Comparison of ENCODE assay signal across 1 cellular context in the genomic region with DNA sequence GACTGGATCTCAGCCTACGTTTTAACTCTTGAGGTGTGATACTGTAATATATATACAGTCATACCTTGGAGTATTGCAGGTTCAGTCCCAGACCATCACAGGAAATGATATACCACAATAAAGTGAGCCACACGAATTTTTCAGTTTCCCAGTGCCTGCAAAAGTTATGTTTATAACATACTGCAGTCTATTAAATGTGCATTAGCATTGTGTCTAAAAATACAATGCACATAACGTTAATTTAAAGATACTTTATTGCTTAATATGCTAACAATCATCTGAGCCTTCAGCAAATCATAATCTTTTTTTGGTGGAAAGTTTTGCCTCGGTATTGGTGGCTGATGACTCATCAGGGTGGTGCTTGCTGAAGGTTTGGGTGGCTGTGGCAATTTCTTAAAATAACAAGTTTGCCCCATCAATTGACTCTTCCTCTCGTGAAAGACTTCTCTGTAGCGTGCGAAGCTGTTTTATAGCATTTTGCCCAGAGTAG.
TF ChIP-seq lines count a peak whose summit lies in the region.

No MANE protein-coding gene starts in this region.

TF ChIP-seq in A549, 52 proteins besides CTCF, POLR2A, EP300 and RAD21:
- TF ChIP-seq PBX3 (IDR thresholded peaks at IDR 0.05), result no peak
- no peak for TF ChIP-seq FOSL2 (IDR thresholded peaks at IDR 0.05)
- TF ChIP-seq FOSL2 (CRISPR knock-in tag; IDR thresholded peaks at IDR 0.05), result peak; percentile 52; the same call in 1 of the 2 replicates
